ENCODE assay signal across 21 cellular contexts in genomic region chr11:16764888-16765287, GRCh38.
"Had no signal": no experiment of that assay in that cellular context is flagged by ENCODE, and none has a peak within 500 bp of the region (broad histone marks: within the 10 kb centered on the region; RNA-seq: fewer than 3 reads in every experiment).

No MANE protein-coding gene starts in this region.

- H3K4me3 ChIP-seq: coronary artery, esophagus squamous epithelium, gastrocnemius medialis, heart right ventricle, left lung, lower lobe of right lung had no signal

- H3K9me3 Mint-ChIP-seq: effector memory CD8-positive, alpha-beta T cell; endodermal cell had no signal

- H3K27me3 ChIP-seq: gastrocnemius medialis, heart right ventricle, left lung had no signal

- H3K4me1 Mint-ChIP-seq: endodermal cell had no signal

- H3K4me3 Mint-ChIP-seq: effector memory CD8-positive, alpha-beta T cell; endodermal cell had no signal

- DNase-seq: dermis blood vessel endothelial cell; effector CD8-positive, alpha-beta T cell; effector memory CD8-positive, alpha-beta T cell; endodermal cell; erythroblast; esophagus squamous epithelium; foreskin fibroblast; foreskin melanocyte; gastrocnemius medialis; glutamatergic neuron; heart right ventricle; hippocampal formation; left cardiac atrium; left lung; left ventricle myocardium superior; lower lobe of right lung; mesenchymal stem cell; midbrain had no signal

- H3K27ac ChIP-seq: coronary artery, epithelial cell of prostate, esophagus squamous epithelium, gastrocnemius medialis, heart right ventricle, left lung, lower lobe of right lung had no signal

- ATAC-seq: effector memory CD8-positive, alpha-beta T cell; esophagus mucosa; gastrocnemius medialis; heart right ventricle; left cardiac atrium; left lung; left ventricle myocardium superior; lower lobe of right lung had no signal

- H3K27ac Mint-ChIP-seq: effector memory CD8-positive, alpha-beta T cell; endodermal cell had no signal
